1 cellular context compared by ENCODE assay signal in genomic region chr12:2998789-2999264, GRCh38.
TF ChIP-seq lines count a peak whose summit lies in the region.

No MANE protein-coding gene starts in this region.

TF ChIP-seq in HEK293, 187 proteins besides CTCF, POLR2A, EP300 and RAD21 (continued from another document):
- no peak for TF ChIP-seq ZNF26 (tag by site-specific recombination; IDR thresholded peaks at IDR 0.05)
- no peak for TF ChIP-seq ZNF280C (tag by site-specific recombination; IDR thresholded peaks at IDR 0.05)
- TF ChIP-seq ZNF692 (tag by site-specific recombination; IDR thresholded peaks at IDR 0.05) = peak; percentile 44; the same call in 1 of the 2 replicates
- 0 out of 2 replicates have a peak, but pooled peaks have one; percentile 40 for TF ChIP-seq KLF17 (tag by site-specific recombination; IDR thresholded peaks at IDR 0.05)
- no peak for TF ChIP-seq ZNF548 (tag by site-specific recombination; IDR thresholded peaks at IDR 0.05)
- no peak for TF ChIP-seq ZNF335 (tag by site-specific recombination; conservative IDR thresholded peaks at IDR 0.05)
- no peak for TF ChIP-seq ZBTB48 (tag by site-specific recombination; IDR thresholded peaks at IDR 0.05)
- TF ChIP-seq ZNF585B (tag by site-specific recombination; IDR thresholded peaks at IDR 0.05) = no peak
- TF ChIP-seq ZNF660 (tag by site-specific recombination; IDR thresholded peaks at IDR 0.05) = no peak
- TF ChIP-seq ZNF292 (tag by site-specific recombination; IDR thresholded peaks at IDR 0.05; ENCODE audit: borderline replicate concordance, low read depth) = no peak
- TF ChIP-seq ZBTB6 (tag by site-specific recombination; IDR thresholded peaks at IDR 0.05) = no peak
- no peak for TF ChIP-seq MEIS1 (CRISPR knock-in tag; IDR thresholded peaks at IDR 0.05; ENCODE audit: borderline replicate concordance)
- no peak for TF ChIP-seq OVOL3 (tag by site-specific recombination; IDR thresholded peaks at IDR 0.05)
- no peak for TF ChIP-seq ZNF76 (tag by site-specific recombination; IDR thresholded peaks at IDR 0.05; ENCODE audit: borderline replicate concordance, low read depth)
- peak; percentile 58 for TF ChIP-seq ZBTB17 (tag by site-specific recombination; IDR thresholded peaks at IDR 0.05)
- no peak for TF ChIP-seq ZNF777 (tag by site-specific recombination; IDR thresholded peaks at IDR 0.05; ENCODE audit: borderline replicate concordance)
- TF ChIP-seq INSM2 (tag by site-specific recombination; IDR thresholded peaks at IDR 0.05) = no peak
- peak; percentile 30 for TF ChIP-seq SP2 (tag by site-specific recombination; IDR thresholded peaks at IDR 0.05)
- TF ChIP-seq ZNF324 (tag by site-specific recombination; IDR thresholded peaks at IDR 0.05) = no peak
- TF ChIP-seq EGR2 (tag by site-specific recombination; IDR thresholded peaks at IDR 0.05; ENCODE audit: low read depth) = peak; percentile 94
- no peak for TF ChIP-seq ZNF544 (tag by site-specific recombination; IDR thresholded peaks at IDR 0.05)
- TF ChIP-seq ZNF211 (tag by site-specific recombination; IDR thresholded peaks at IDR 0.05; ENCODE audit: low read depth) = no peak
- no peak for TF ChIP-seq ZNF121 (tag by site-specific recombination; IDR thresholded peaks at IDR 0.05)
- TF ChIP-seq GLIS2 (tag by site-specific recombination; IDR thresholded peaks at IDR 0.05) = peak; percentile 60; the same call in 1 of the 2 replicates
- TF ChIP-seq ZNF624 (tag by site-specific recombination; IDR thresholded peaks at IDR 0.05) = no peak
- TF ChIP-seq ZNF19 (tag by site-specific recombination; IDR thresholded peaks at IDR 0.05; ENCODE audit: low read depth) = no peak
- TF ChIP-seq ZNF514 (tag by site-specific recombination; IDR thresholded peaks at IDR 0.05) = no peak
- TF ChIP-seq ZNF843 (tag by site-specific recombination; IDR thresholded peaks at IDR 0.05) = no peak
- TF ChIP-seq ZSCAN18 (tag by site-specific recombination; IDR thresholded peaks at IDR 0.05) = no peak
- TF ChIP-seq ZNF645 (tag by site-specific recombination; IDR thresholded peaks at IDR 0.05) = no peak
- no peak for TF ChIP-seq ZBTB8A (tag by site-specific recombination; IDR thresholded peaks at IDR 0.05)
- no peak for TF ChIP-seq ZNF350 (tag by site-specific recombination; IDR thresholded peaks at IDR 0.05)
- TF ChIP-seq GLIS1 (tag by site-specific recombination; IDR thresholded peaks at IDR 0.05) = peak; percentile 94
- TF ChIP-seq ZNF221 (tag by site-specific recombination; IDR thresholded peaks at IDR 0.05; ENCODE audit: borderline replicate concordance) = no peak
- no peak for TF ChIP-seq ZNF23 (tag by site-specific recombination; IDR thresholded peaks at IDR 0.05; ENCODE audit: borderline replicate concordance)
- TF ChIP-seq TRIM28 (IDR thresholded peaks at IDR 0.05; ENCODE audit: borderline replicate concordance, low read length) = no peak
- TF ChIP-seq KLF9 (tag by site-specific recombination; IDR thresholded peaks at IDR 0.05; ENCODE audit: low read depth) = no peak
- no peak for TF ChIP-seq ZSCAN16 (tag by site-specific recombination; IDR thresholded peaks at IDR 0.05)
- TF ChIP-seq ZEB2 (tag by site-specific recombination; IDR thresholded peaks at IDR 0.05) = 0 out of 2 replicates have a peak, but pooled peaks have one; percentile 32
- no peak for TF ChIP-seq KLF10 (tag by site-specific recombination; IDR thresholded peaks at IDR 0.05)
- TF ChIP-seq ZNF830 (tag by site-specific recombination; IDR thresholded peaks at IDR 0.05; ENCODE audit: low read depth) = no peak
- TF ChIP-seq ZNF391 (tag by site-specific recombination; IDR thresholded peaks at IDR 0.05; ENCODE audit: borderline replicate concordance, low read depth) = no peak
- TF ChIP-seq ZNF37A (tag by site-specific recombination; IDR thresholded peaks at IDR 0.05) = no peak
- no peak for TF ChIP-seq SCRT1 (tag by site-specific recombination; IDR thresholded peaks at IDR 0.05; ENCODE audit: borderline replicate concordance)
- no peak for TF ChIP-seq ZNF114 (tag by site-specific recombination; IDR thresholded peaks at IDR 0.05)
- TF ChIP-seq ZNF488 (tag by site-specific recombination; IDR thresholded peaks at IDR 0.05) = no peak
